23 cellular contexts compared by ENCODE assay signal in genomic region chr11:31767665-31768064, GRCh38. TPM values are rescaled to one million over a fixed set of nuclear protein-coding genes. Genes with fewer than 3 reads are reported as not detected.
"Had no signal": no experiment of that assay in that cellular context is flagged by ENCODE, and none has a peak within 500 bp of the region (broad histone marks: within the 10 kb centered on the region; RNA-seq: fewer than 3 reads in every experiment).

No MANE protein-coding gene starts in this region.

- DNase-seq: dermis blood vessel endothelial cell; effector CD4-positive, alpha-beta T cell; foreskin melanocyte; head of caudate nucleus; kidney; left colon; left ventricle myocardium superior; mesendoderm; naive B cell; psoas muscle; retina; right lobe of liver; stimulated activated CD4-positive, alpha-beta T cell treated with anti-CD3 and anti-CD28 coated beads, Interleukin-4, amount 100 ng/mL, for 1 hour; stimulated activated CD8-positive, alpha-beta memory T cell treated with anti-CD3 and anti-CD28 coated beads, Interleukin-4, amount 100 ng/mL, for 48 hours; tibial artery; upper lobe of right lung had no signal

- H3K27me3 ChIP-seq: hepatocyte, neutrophil, right lobe of liver, tibial artery, upper lobe of right lung, vagina had no signal

- H3K9me3 Mint-ChIP-seq: naive B cell; nephron; stimulated activated effector memory CD8-positive, alpha-beta T cell treated with anti-CD3 and anti-CD28 coated beads, Interleukin-12 subunit alpha, Interleukin-12 subunit beta, amount 100 ng/mL, for 72 hours; stimulated activated naive CD8-positive, alpha-beta T cell treated with anti-CD3 and anti-CD28 coated beads, Interleukin-15, Interleukin-2, amounts not matched to agents 100 ng/mL and 50 ng/mL, for 24 hours had no signal

- H3K36me3 ChIP-seq: neutrophil, right lobe of liver, tibial artery, upper lobe of right lung, vagina had no signal

- H3K27ac ChIP-seq: hepatocyte, neutrophil, psoas muscle, right lobe of liver, tibial artery, upper lobe of right lung, vagina had no signal

- H3K79me2 ChIP-seq: hepatocyte had no signal

- ATAC-seq: left colon; left ventricle myocardium superior; psoas muscle; right lobe of liver; stimulated activated effector memory CD8-positive, alpha-beta T cell treated with anti-CD3 and anti-CD28 coated beads, Interleukin-12 subunit alpha, Interleukin-12 subunit beta, amount 100 ng/mL, for 72 hours; upper lobe of right lung had no signal

- H3K27me3 Mint-ChIP-seq: naive B cell; stimulated activated naive CD8-positive, alpha-beta T cell treated with anti-CD3 and anti-CD28 coated beads, Interleukin-15, Interleukin-2, amounts not matched to agents 100 ng/mL and 50 ng/mL, for 24 hours had no signal

- H3K4me1 ChIP-seq: tibial artery, upper lobe of right lung, vagina had no signal

- H3K4me2 ChIP-seq: hepatocyte had no signal

- H3K27ac Mint-ChIP-seq: nephron; stimulated activated effector memory CD8-positive, alpha-beta T cell treated with anti-CD3 and anti-CD28 coated beads, Interleukin-12 subunit alpha, Interleukin-12 subunit beta, amount 100 ng/mL, for 72 hours; stimulated activated naive CD8-positive, alpha-beta T cell treated with anti-CD3 and anti-CD28 coated beads, Interleukin-15, Interleukin-2, amounts not matched to agents 100 ng/mL and 50 ng/mL, for 24 hours had no signal

- H3K4me3 Mint-ChIP-seq: naive B cell; nephron; stimulated activated effector memory CD8-positive, alpha-beta T cell treated with anti-CD3 and anti-CD28 coated beads, Interleukin-12 subunit alpha, Interleukin-12 subunit beta, amount 100 ng/mL, for 72 hours; stimulated activated naive CD8-positive, alpha-beta T cell treated with anti-CD3 and anti-CD28 coated beads, Interleukin-15, Interleukin-2, amounts not matched to agents 100 ng/mL and 50 ng/mL, for 24 hours had no signal

- H3K9me3 ChIP-seq: neutrophil, psoas muscle, right lobe of liver, tibial artery, upper lobe of right lung, vagina had no signal

- H3K4me1 Mint-ChIP-seq: naive B cell; nephron; stimulated activated effector memory CD8-positive, alpha-beta T cell treated with anti-CD3 and anti-CD28 coated beads, Interleukin-12 subunit alpha, Interleukin-12 subunit beta, amount 100 ng/mL, for 72 hours had no signal

- H3K36me3 Mint-ChIP-seq: stimulated activated effector memory CD8-positive, alpha-beta T cell treated with anti-CD3 and anti-CD28 coated beads, Interleukin-12 subunit alpha, Interleukin-12 subunit beta, amount 100 ng/mL, for 72 hours had no signal

- H2AFZ ChIP-seq: hepatocyte had no signal

- H3K4me3 ChIP-seq: hepatocyte, psoas muscle, right lobe of liver, tibial artery, upper lobe of right lung, vagina had no signal

RNA-seq across cellular contexts. Expression of gene PAX6, which starts 43.5 kb away (rescaled TPM):
- total RNA-seq: dermis blood vessel endothelial cell, kidney, left ventricle myocardium superior, lung microvascular endothelial cell, right lobe of liver, upper lobe of right lung, vagina had no signal
- polyA plus RNA-seq: psoas muscle had no signal
